ENCODE assay signal across 8 cellular contexts in the genomic region with DNA sequence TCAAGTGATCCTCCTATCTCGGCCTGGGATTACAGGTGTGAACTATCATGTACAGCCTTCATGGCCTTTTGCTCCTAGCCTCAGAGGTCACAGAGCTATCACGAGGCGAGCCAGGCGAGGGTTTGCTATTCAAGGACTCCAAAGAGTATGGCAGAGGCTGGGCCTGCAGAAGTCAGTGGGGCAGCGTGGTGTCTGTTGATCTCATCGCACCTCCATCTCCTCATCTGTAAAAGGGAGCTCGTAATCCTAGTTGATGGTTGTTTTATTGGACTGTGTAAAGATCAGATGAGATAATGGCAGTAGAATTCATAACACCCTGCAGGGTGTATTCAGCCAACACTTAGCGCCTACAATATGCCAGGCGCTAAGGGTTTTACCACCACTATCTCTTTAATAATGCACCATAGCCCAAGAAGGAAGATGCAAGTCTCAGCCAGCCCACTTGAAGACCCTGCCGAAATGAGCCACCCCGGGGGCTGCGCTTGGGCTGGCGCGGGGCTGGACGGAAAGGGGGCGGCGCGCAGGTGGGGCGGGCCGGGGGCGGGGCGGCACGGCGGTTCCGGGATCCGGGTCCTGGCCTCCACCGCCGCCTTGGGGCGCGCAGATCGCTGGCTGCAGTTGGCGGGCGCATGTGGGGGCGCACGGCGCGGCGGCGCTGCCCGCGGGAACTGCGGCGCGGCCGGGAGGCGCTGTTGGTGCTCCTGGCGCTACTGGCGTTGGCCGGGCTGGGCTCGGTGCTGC. TPM values are rescaled to one million over a fixed set of nuclear protein-coding genes. Genes with fewer than 3 reads are reported as not detected.
DNase-seq lines count a peak whose midpoint lies in the region; ATAC-seq and TF ChIP-seq lines count a peak whose summit lies in the region.

A gene with protein sequence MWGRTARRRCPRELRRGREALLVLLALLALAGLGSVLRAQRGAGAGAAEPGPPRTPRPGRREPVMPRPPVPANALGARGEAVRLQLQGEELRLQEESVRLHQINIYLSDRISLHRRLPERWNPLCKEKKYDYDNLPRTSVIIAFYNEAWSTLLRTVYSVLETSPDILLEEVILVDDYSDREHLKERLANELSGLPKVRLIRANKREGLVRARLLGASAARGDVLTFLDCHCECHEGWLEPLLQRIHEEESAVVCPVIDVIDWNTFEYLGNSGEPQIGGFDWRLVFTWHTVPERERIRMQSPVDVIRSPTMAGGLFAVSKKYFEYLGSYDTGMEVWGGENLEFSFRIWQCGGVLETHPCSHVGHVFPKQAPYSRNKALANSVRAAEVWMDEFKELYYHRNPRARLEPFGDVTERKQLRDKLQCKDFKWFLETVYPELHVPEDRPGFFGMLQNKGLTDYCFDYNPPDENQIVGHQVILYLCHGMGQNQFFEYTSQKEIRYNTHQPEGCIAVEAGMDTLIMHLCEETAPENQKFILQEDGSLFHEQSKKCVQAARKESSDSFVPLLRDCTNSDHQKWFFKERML (plus strand): TSS at position 601 of the 741 bp plus-strand sequence. CDS start 29 bp downstream, at position 630.

- DNase-seq in 8988T (peak; percentile 67), NCI-H226 (peak; percentile 28), fibroblast of mammary gland (ENCODE audit: low read depth) (no peak), neuronal stem cell (ENCODE audit: low spot score) (no peak), type B pancreatic cell (ENCODE audit: extremely low spot score, unreplicated experiment) (no peak), NCI-H187 (lab: John Stamatoyannopoulos, UW) (no peak)
- peak; percentile 44 for DNase-seq in activated T-cell treated with anti-CD3 and anti-CD28 coated beads, Interleukin-2, amount 50 U/mL, for 4 hours

- H4K8ac ChIP-seq in neuronal stem cell (ENCODE audit: low read depth, low read length): peak within 1 kb of the TSS; percentile 66

- H3K27me3 ChIP-seq in neuronal stem cell (ENCODE audit: control insufficient read depth in 3 of 3, insufficient read depth in 3 of 3, low read depth in 1 of 3, low read length in 3 of 3): peaks cover 0 to 66% (median 0%) of the 10 kb centered on the region in 3 experiments

- H2BK12ac ChIP-seq in neuronal stem cell (ENCODE audit: low read length): no peak within 1 kb of the TSS

- H3K36me3 ChIP-seq in neuronal stem cell (replicated peaks in 1 of 2; ENCODE audit: control insufficient read depth in 2 of 2, insufficient read depth in 2 of 2, low read length in 2 of 2): no peaks in the 10 kb centered on the region

- TF ChIP-seq CTCF in fibroblast of mammary gland (conservative IDR thresholded peaks at IDR 0.05; ENCODE audit: control insufficient read depth, insufficient read depth, low read depth, low read length) (no peak), type B pancreatic cell (conservative IDR thresholded peaks at IDR 0.05) (no peak)

- peak within 1 kb of the TSS; percentile 30 for H2AK5ac ChIP-seq in neuronal stem cell (ENCODE audit: low read depth, low read length)

- H3K36me3 Mint-ChIP-seq in activated T-cell treated with anti-CD3 and anti-CD28 coated beads, Interleukin-2, amount 50 U/mL, for 4 hours (ENCODE audit: insufficient read depth): peaks cover 2% of the 10 kb centered on the region
- H3K36me3 Mint-ChIP-seq in type B pancreatic cell: peaks cover 4% of the 10 kb centered on the region

- H3K23ac ChIP-seq in neuronal stem cell (ENCODE audit: low read depth, low read length, poor library complexity): peak within 1 kb of the TSS; percentile 62

- peak within 1 kb of the TSS; percentile 84 for H3K4me3 Mint-ChIP-seq in activated T-cell treated with anti-CD3 and anti-CD28 coated beads, Interleukin-2, amount 50 U/mL, for 4 hours
- peak within 1 kb of the TSS; percentile 87 for H3K4me3 Mint-ChIP-seq in type B pancreatic cell

- no peak within 1 kb of the TSS for H3K4ac ChIP-seq in neuronal stem cell (ENCODE audit: low read length)

- H3K79me1 ChIP-seq in neuronal stem cell (ENCODE audit: low read depth, low read length): no peaks in the 10 kb centered on the region

- H2BK120ac ChIP-seq in neuronal stem cell (ENCODE audit: low read depth, low read length): no peak within 1 kb of the TSS

- peak within 1 kb of the TSS; percentile 42 for H3K14ac ChIP-seq in neuronal stem cell (ENCODE audit: low read length)

- no peak within 1 kb of the TSS for H3K27ac ChIP-seq in neuronal stem cell (replicated peaks; ENCODE audit: low read length)

- ATAC-seq in GM19043 (IDR thresholded peaks at IDR 0.05; ENCODE audit: low read depth, unreplicated experiment): peak; percentile 48
- peak; percentile 75 to 84 for ATAC-seq in activated T-cell treated with anti-CD3 and anti-CD28 coated beads, Interleukin-2, amount 50 U/mL, for 4 hours

- no peaks in the 10 kb centered on the region for H3K9me3 Mint-ChIP-seq in activated T-cell treated with anti-CD3 and anti-CD28 coated beads, Interleukin-2, amount 50 U/mL, for 4 hours
- H3K9me3 Mint-ChIP-seq in type B pancreatic cell: no peaks in the 10 kb centered on the region

- H2AFZ ChIP-seq in neuronal stem cell (ENCODE audit: low read length): peak within 1 kb of the TSS; percentile 93

- H3K9ac ChIP-seq in neuronal stem cell (ENCODE audit: low read depth, low read length, poor library complexity): peak within 1 kb of the TSS; percentile 90

- peaks cover 33% of the 10 kb centered on the region for H3K4me1 Mint-ChIP-seq in activated T-cell treated with anti-CD3 and anti-CD28 coated beads, Interleukin-2, amount 50 U/mL, for 4 hours (ENCODE audit: low read depth)
- H3K4me1 Mint-ChIP-seq in type B pancreatic cell (ENCODE audit: unreplicated experiment): peaks cover 30% of the 10 kb centered on the region

- H3K27ac Mint-ChIP-seq in type B pancreatic cell: peak within 1 kb of the TSS; percentile 76

- no CpG with 5 or more reads among the region's 50 CpGs for WGBS in neuronal stem cell (ENCODE audit: extremely low coverage in 2 of 2, insufficient read length in 2 of 2, insufficient replicate concordance in 1 of 2), 2 donors

- H2BK15ac ChIP-seq in neuronal stem cell (ENCODE audit: low read length): no peak within 1 kb of the TSS

- no peak within 1 kb of the TSS for H4K91ac ChIP-seq in neuronal stem cell (ENCODE audit: low read depth, low read length, poor library complexity)

- H3K27me3 Mint-ChIP-seq in activated T-cell treated with anti-CD3 and anti-CD28 coated beads, Interleukin-2, amount 50 U/mL, for 4 hours (ENCODE audit: low read depth): peaks cover 2% of the 10 kb centered on the region
- H3K27me3 Mint-ChIP-seq in type B pancreatic cell: peaks cover 18% of the 10 kb centered on the region

- peak within 1 kb of the TSS; percentile 95 for H3K4me2 ChIP-seq in neuronal stem cell (ENCODE audit: insufficient read depth, low read length, poor library complexity, severe bottlenecking)

- peak within 1 kb of the TSS; percentile 95 for H3K18ac ChIP-seq in neuronal stem cell (ENCODE audit: low read length)

- peak within 1 kb of the TSS; percentile 61 for H3K4me3 ChIP-seq in fibroblast of mammary gland (ENCODE audit: control insufficient read depth, low read depth, low read length)
- H3K4me3 ChIP-seq in neuronal stem cell (ENCODE audit: low read length in 2 of 2): peak within 1 kb of the TSS; percentile 54 to 89

- peaks cover 16 to 21% of the 10 kb centered on the region in 2 donors for H3K4me1 ChIP-seq in neuronal stem cell (ENCODE audit: control insufficient read depth in 2 of 2, insufficient read depth in 1 of 2, low read depth in 1 of 2, low read length in 2 of 2)

- H2BK5ac ChIP-seq in neuronal stem cell (ENCODE audit: low read length): no peak within 1 kb of the TSS

- H3K9me3 ChIP-seq in neuronal stem cell (replicated peaks in 1 of 2; ENCODE audit: control insufficient read depth in 2 of 2, insufficient read depth in 1 of 2, low read depth in 1 of 2, low read length in 2 of 2): no peaks in the 10 kb centered on the region

RNA-seq across cellular contexts. Expression of the gene that starts here (rescaled TPM):
- total RNA-seq in activated T-cell treated with anti-CD3 and anti-CD28 coated beads, Interleukin-2, amount 50 U/mL, for 4 hours: 1 to 10 TPM; 1.7 to 3.7 (median 3.5) TPM
- 18.8 TPM for polyA plus RNA-seq in neuronal stem cell (2013, experiment 1 of 2)
- polyA plus RNA-seq in neuronal stem cell (2013, experiment 2 of 2): 18.5 TPM
- total RNA-seq in type B pancreatic cell (ENCODE audit: low replicate concordance): 25.8 and 32.9 TPM in 2 replicates

Comparison
In these comparisons a context has a peak if more than half of its experiments do, and no peak if none do; other contexts are left out.
1. DNase-seq: peak in 8988T (single experiment), NCI-H226 (single experiment) and activated T-cell treated with anti-CD3 and anti-CD28 coated beads, Interleukin-2, amount 50 U/mL, for 4 hours (single experiment); none in fibroblast of mammary gland (single experiment), neuronal stem cell (single experiment), type B pancreatic cell (single experiment) and NCI-H187 (0 of 2).